In genomic region chr6:19691465-19692167, GRCh38 we compare ENCODE assay signal across 10 cellular contexts.
DNase-seq lines count a peak whose midpoint lies in the region; ATAC-seq and TF ChIP-seq lines count a peak whose summit lies in the region.
"Had no signal": no experiment of that assay in that cellular context is flagged by ENCODE, and none has a peak within 500 bp of the region (broad histone marks: within the 10 kb centered on the region; RNA-seq: fewer than 3 reads in every experiment).

No MANE protein-coding gene starts in this region.

- H3K4me3 ChIP-seq in H7 (ENCODE audit: insufficient read depth, low read depth, low read length) (peak overlapping the region; percentile 57), mammary epithelial cell (replicated peaks in 1 of 3; ENCODE audit: insufficient read depth in 1 of 3, low read depth in 2 of 3, low read length in 3 of 3) (no peak overlapping the region), gastrocnemius medialis (peak overlapping the region; percentile 33 to 50 (median 38))
- H3K4me3 ChIP-seq: mucosa of descending colon had no signal

- H3K27ac ChIP-seq in mammary epithelial cell (ENCODE audit: insufficient read depth, low read depth, low read length), result no peak overlapping the region
- H3K27ac ChIP-seq in gastrocnemius medialis, result no peak overlapping the region

- no peak overlapping the region for H3K9ac ChIP-seq in mammary epithelial cell (ENCODE audit: insufficient read depth, low read length)

- H3K79me2 ChIP-seq in mammary epithelial cell (ENCODE audit: insufficient read depth, low read length), result no peaks in the 10 kb centered on the region

- H2AFZ ChIP-seq in mammary epithelial cell (ENCODE audit: low read depth, low read length), result no peak overlapping the region

- dilution Hi-C loops in mammary epithelial cell (cut with HindIII; ENCODE audit: low sequenced_read_pairs), result no loop called here

- H3K4me1 ChIP-seq in mammary epithelial cell (ENCODE audit: insufficient read depth, low read length) (no peaks in the 10 kb centered on the region), gastrocnemius medialis (peaks cover 0 to 3% of the 10 kb centered on the region in 2 donors)

- in situ Hi-C loops in mammary epithelial cell (cut with MboI; ENCODE audit: low sequenced_read_pairs in 2 of 2), result no loop called here
- in situ Hi-C loops in gastrocnemius medialis (cut with MboI; ENCODE audit: low sequenced_read_pairs in 4 of 4), result no loop called here

- no TSS peak for BruUV-seq in mammary epithelial cell (replicated peaks; lab: Mats Ljungman, UMichigan)

- H4K20me1 ChIP-seq in mammary epithelial cell (ENCODE audit: insufficient read depth, low read length), result no peaks in the 10 kb centered on the region

- no peaks in the 10 kb centered on the region for H3K27me3 ChIP-seq in H7 (ENCODE audit: control insufficient read depth, insufficient read depth, low read length)
- H3K27me3 ChIP-seq in mammary epithelial cell (ENCODE audit: insufficient read depth, low read length), result peaks cover 35% of the 10 kb centered on the region
- peaks cover 9 to 24% (median 15%) of the 10 kb centered on the region in 3 donors for H3K27me3 ChIP-seq in gastrocnemius medialis

- H3K4me2 ChIP-seq in mammary epithelial cell (ENCODE audit: insufficient read depth, low read depth, low read length), result peak overlapping the region; percentile 23

- CTCF ChIA-PET in mammary epithelial cell (lab: Charles Lee; ENCODE audit: low non-redundant PET), result no interaction called here

- H3K9me3 ChIP-seq in mammary epithelial cell (replicated peaks; ENCODE audit: insufficient read depth, low read length) (no peaks in the 10 kb centered on the region), gastrocnemius medialis (no peaks in the 10 kb centered on the region)
- H3K9me3 ChIP-seq: mucosa of descending colon had no signal

- DNase-seq in H7, result peak; percentile 77
- no peak for DNase-seq in mammary epithelial cell
- DNase-seq in iPS-NIHi11 (ENCODE audit: low spot score), result peak; percentile 71
- DNase-seq in gastrocnemius medialis, result no peak
- no peak for DNase-seq in GM10266 (ENCODE audit: extremely low spot score)
- DNase-seq in activated T-cell treated with anti-CD3 and anti-CD28 coated beads for 4 hours, result no peak
- DNase-seq in 8988T, result no peak
- DNase-seq: mucosa of descending colon, SW 1271 had no signal

- no peaks in the 10 kb centered on the region for H3K36me3 ChIP-seq in H7 (replicated peaks; ENCODE audit: control insufficient read depth, insufficient read depth, low read length)
- H3K36me3 ChIP-seq in mammary epithelial cell (ENCODE audit: insufficient read depth, low read length), result no peaks in the 10 kb centered on the region
- H3K36me3 ChIP-seq in gastrocnemius medialis, result no peaks in the 10 kb centered on the region

- intact Hi-C loops in mammary epithelial cell (cut with micrococcal nuclease) (no loop called here), gastrocnemius medialis (cut with DNase I; ENCODE audit: low total_unique reads) (no loop called here)

- 16% methylated on average over 29 of the region's 44 CpGs for WGBS in mammary epithelial cell (ENCODE audit: low coverage, missing lambda C conversion rate)

- TF ChIP-seq CTCF in mammary epithelial cell (conservative IDR thresholded peaks at IDR 0.05 in 1 of 2, IDR thresholded peaks at IDR 0.05 in 1 of 2; ENCODE audit: extremely low read depth in 1 of 2, insufficient read depth in 1 of 2, low read depth in 1 of 2, low read length in 2 of 2) (no peak), gastrocnemius medialis (IDR thresholded peaks at IDR 0.05 in 4 of 5, conservative IDR thresholded peaks at IDR 0.05 in 1 of 5) (no peak), GM10266 (IDR thresholded peaks at IDR 0.05; ENCODE audit: control insufficient read depth, insufficient read depth, low read depth, missing control alignments) (no peak)

- ATAC-seq in gastrocnemius medialis (no peak), GM21390 (IDR thresholded peaks at IDR 0.05; ENCODE audit: unreplicated experiment) (no peak)
- ATAC-seq: mucosa of descending colon had no signal

- TF ChIP-seq POLR2A in gastrocnemius medialis (IDR thresholded peaks at IDR 0.05), result no peak

Comparison
In these comparisons a context has a peak if more than half of its experiments do, and no peak if none do; other contexts are left out.
1. DNase-seq: peak in H7 (single experiment) and iPS-NIHi11 (single experiment); none in mammary epithelial cell (single experiment), gastrocnemius medialis (0 of 2), GM10266 (single experiment), activated T-cell treated with anti-CD3 and anti-CD28 coated beads for 4 hours (single experiment) and 8988T (single experiment).
2. H3K4me3 ChIP-seq: peak in H7 (single experiment) and gastrocnemius medialis (4 of 4); none in mammary epithelial cell (0 of 3).